Comparison of ENCODE assay signal across 19 cellular contexts in genomic region chr12:115543269-115543668, GRCh38.
DNase-seq lines count a peak whose midpoint lies in the region; ATAC-seq, FAIRE-seq and TF ChIP-seq lines count a peak whose summit lies in the region.
"Had no signal": no experiment of that assay in that cellular context is flagged by ENCODE, and none has a peak within 500 bp of the region (broad histone marks: within the 10 kb centered on the region; RNA-seq: fewer than 3 reads in every experiment).

No MANE protein-coding gene starts in this region.

- no peak overlapping the region for H3K4ac ChIP-seq in mesenchymal stem cell (ENCODE audit: low read depth in 1 of 2, low read length in 2 of 2)

- H2BK15ac ChIP-seq in mesenchymal stem cell (ENCODE audit: low read depth, poor library complexity, severe bottlenecking), result no peak overlapping the region

- H3K27ac Mint-ChIP-seq in GM23338, result no peak overlapping the region; the same call in 1 of the 2 replicates
- H3K27ac Mint-ChIP-seq in naive thymus-derived CD4-positive, alpha-beta T cell, result no peak overlapping the region
- H3K27ac Mint-ChIP-seq: CD4-positive, alpha-beta memory T cell had no signal

- ATAC-seq in GM23338, result no peak
- ATAC-seq in K562, result no peak
- ATAC-seq in naive thymus-derived CD4-positive, alpha-beta T cell, result no peak
- ATAC-seq in left ventricle myocardium superior, result no peak

- DNase-seq in GM23338 (ENCODE audit: low spot score) (no peak), LHCN-M2 (ENCODE audit: low read depth) (peak; percentile 1), K562 (ENCODE audit: extremely low read depth in 1 of 4, low spot score in 3 of 4) (no peak), mesenchymal stem cell (peak; percentile 18), NCI-H146 (lab: John Stamatoyannopoulos, UW) (no peak), ACHN (no peak), left ventricle myocardium superior (no peak)
- DNase-seq in naive thymus-derived CD4-positive, alpha-beta T cell, result no peak
- DNase-seq: Calu3; CD4-positive, alpha-beta memory T cell; DMS79; NCI-H1436; NCI-H2227 treated with DMSO at 0.1 percent for 48 hours; NCI-H524; Peyer's patch; SHP77; SK-N-SH had no signal

- H3K23ac ChIP-seq in mesenchymal stem cell (ENCODE audit: low read length in 2 of 2), result no peak overlapping the region

- no peak overlapping the region for H2BK5ac ChIP-seq in mesenchymal stem cell (ENCODE audit: low read depth, low read length, poor library complexity, severe bottlenecking)

- intact Hi-C loops in K562 (cut with micrococcal nuclease) (no loop called here), left ventricle myocardium superior (cut with micrococcal nuclease) (no loop called here)
- intact Hi-C loops in naive thymus-derived CD4-positive, alpha-beta T cell (cut with micrococcal nuclease), result no loop called here

- BruUV-seq in K562 (replicated peaks; lab: Mats Ljungman, UMichigan), result no TSS peak

- H3K9ac ChIP-seq in K562 (ENCODE audit: insufficient read depth in 1 of 2, low read depth in 2 of 2, low read length in 2 of 2) (no peak overlapping the region), mesenchymal stem cell (ENCODE audit: low read length) (no peak overlapping the region)
- H3K9ac ChIP-seq: SK-N-SH had no signal

- H3K27ac ChIP-seq in GM23338 (ENCODE audit: low read depth) (no peak overlapping the region), K562 (ENCODE audit: extremely low read depth, low read depth, low read length) (no peak overlapping the region), mesenchymal stem cell (ENCODE audit: low read length, poor library complexity, severe bottlenecking) (no peak overlapping the region)
- no peak overlapping the region for H3K27ac ChIP-seq in naive thymus-derived CD4-positive, alpha-beta T cell (ENCODE audit: low read depth, low read length)
- H3K27ac ChIP-seq: Peyer's patch had no signal

- CTCF ChIA-PET in K562 (lab: Yijun Ruan, JAX; ENCODE audit: low intra/inter-chr PET ratio), result interaction anchor here (0.6 kb wide), 1 partner anchor 718 kb away, joined by 6 read pairs; no protein-coding TSS in a partner anchor
- CTCF ChIA-PET in naive thymus-derived CD4-positive, alpha-beta T cell (lab: Charles Lee), result no interaction called here

- FAIRE-seq in K562 (lab: Jason Lieb, UNC), result no peak
- FAIRE-seq: G401.6, H54 had no signal

- H3K4me3 Mint-ChIP-seq in GM23338, result no peak overlapping the region; the same call in 2 of the 3 replicates
- no peak overlapping the region for H3K4me3 Mint-ChIP-seq in naive thymus-derived CD4-positive, alpha-beta T cell
- H3K4me3 Mint-ChIP-seq: CD4-positive, alpha-beta memory T cell had no signal

- POLR2A ChIA-PET in K562 (lab: Yijun Ruan, JAX), result no interaction called here
- POLR2A ChIA-PET in naive thymus-derived CD4-positive, alpha-beta T cell (lab: Charles Lee), result no interaction called here

- peaks cover 3% of the 10 kb centered on the region; the same call in 2 of the 3 replicates for H3K4me1 Mint-ChIP-seq in GM23338
- no peaks in the 10 kb centered on the region for H3K4me1 Mint-ChIP-seq in naive thymus-derived CD4-positive, alpha-beta T cell
- H3K4me1 Mint-ChIP-seq: CD4-positive, alpha-beta memory T cell had no signal

- H3K27me3 ChIP-seq in GM23338 (ENCODE audit: insufficient read depth), result no peaks in the 10 kb centered on the region
- no peaks in the 10 kb centered on the region for H3K27me3 ChIP-seq in K562 (ENCODE audit: control insufficient read depth in 2 of 2, insufficient read depth in 2 of 2, low read length in 2 of 2)
- no peaks in the 10 kb centered on the region for H3K27me3 ChIP-seq in mesenchymal stem cell (ENCODE audit: control insufficient read depth in 1 of 2, insufficient read depth in 1 of 2, low read length in 2 of 2)
- H3K27me3 ChIP-seq in naive thymus-derived CD4-positive, alpha-beta T cell (ENCODE audit: control insufficient read depth in 2 of 2, insufficient read depth in 2 of 2, low read length in 2 of 2), result no peaks in the 10 kb centered on the region
- H3K27me3 ChIP-seq: Peyer's patch had no signal

- H3K4me3 ChIP-seq in GM23338 (no peak overlapping the region), K562 (no peak overlapping the region), mesenchymal stem cell (ENCODE audit: insufficient read depth in 1 of 2, low read depth in 1 of 2, low read length in 2 of 2) (no peak overlapping the region)
- no peak overlapping the region for H3K4me3 ChIP-seq in naive thymus-derived CD4-positive, alpha-beta T cell (ENCODE audit: low read length)
- H3K4me3 ChIP-seq: Peyer's patch had no signal

- 0 out of 2 replicates have a peak overlapping the region, but pooled peaks have one; percentile 32 for H2AFZ ChIP-seq in GM23338
- no peak overlapping the region for H2AFZ ChIP-seq in K562 (ENCODE audit: low read depth, low read length)
- H2AFZ ChIP-seq in mesenchymal stem cell (ENCODE audit: low read depth, low read length), result no peak overlapping the region

- H3K4me1 ChIP-seq in GM23338 (ENCODE audit: insufficient read depth) (no peaks in the 10 kb centered on the region), K562 (replicated peaks in 1 of 2; ENCODE audit: control insufficient read depth in 2 of 2, insufficient read depth in 2 of 2, low read length in 2 of 2) (no peaks in the 10 kb centered on the region), mesenchymal stem cell (ENCODE audit: control insufficient read depth, insufficient read depth, low read depth, low read length) (no peaks in the 10 kb centered on the region)
- H3K4me1 ChIP-seq in naive thymus-derived CD4-positive, alpha-beta T cell (ENCODE audit: control insufficient read depth in 2 of 2, insufficient read depth in 2 of 2, low read length in 2 of 2), result no peaks in the 10 kb centered on the region
- H3K4me1 ChIP-seq: Peyer's patch had no signal

- H3K4me2 ChIP-seq in GM23338 (no peak overlapping the region), K562 (ENCODE audit: insufficient read depth, low read length) (no peak overlapping the region), mesenchymal stem cell (ENCODE audit: low read length, poor library complexity, severe bottlenecking) (no peak overlapping the region)
- H3K4me2 ChIP-seq: SK-N-SH had no signal

- H2BK12ac ChIP-seq in mesenchymal stem cell (ENCODE audit: low read length in 2 of 2), result no peak overlapping the region

- H2AK5ac ChIP-seq in mesenchymal stem cell (ENCODE audit: low read length, severe bottlenecking), result no peak overlapping the region

- H3K27me3 Mint-ChIP-seq in GM23338 (ENCODE audit: insufficient read depth, low read depth, poor library complexity), result no peaks in the 10 kb centered on the region
- peaks cover 0 to 8% (median 0%) of the 10 kb centered on the region in 5 donors for H3K27me3 Mint-ChIP-seq in naive thymus-derived CD4-positive, alpha-beta T cell
- H3K27me3 Mint-ChIP-seq: CD4-positive, alpha-beta memory T cell had no signal

- no peak overlapping the region for H4K8ac ChIP-seq in mesenchymal stem cell (ENCODE audit: low read length)

- in situ Hi-C loops in K562 (cut with MboI), result no loop called here
- in situ Hi-C loops in ACHN (cut with HindIII; ENCODE audit: low pct_ligation_motif_present, low pct_unique_long_range_greater_than_20kb, low sequenced_read_pairs), result no loop called here

- no peaks in the 10 kb centered on the region for H3K9me3 ChIP-seq in K562 (replicated peaks; ENCODE audit: control insufficient read depth, insufficient read depth, low read depth, low read length)
- peaks cover 13% of the 10 kb centered on the region for H3K9me3 ChIP-seq in mesenchymal stem cell (ENCODE audit: control insufficient read depth, low read length)
- H3K9me3 ChIP-seq in naive thymus-derived CD4-positive, alpha-beta T cell (ENCODE audit: control insufficient read depth in 2 of 3, low read length in 3 of 3), result no peaks in the 10 kb centered on the region
- H3K9me3 ChIP-seq: Peyer's patch, SK-N-SH had no signal

- H3K79me2 ChIP-seq in GM23338 (replicated peaks; ENCODE audit: insufficient read depth) (no peaks in the 10 kb centered on the region), K562 (ENCODE audit: control insufficient read depth, insufficient read depth, low read length) (no peaks in the 10 kb centered on the region)

- peaks cover 1% of the 10 kb centered on the region; the same call in 2 of the 3 replicates for H3K9me3 Mint-ChIP-seq in GM23338
- peaks cover 2 to 26% (median 8%) of the 10 kb centered on the region in 11 donors for H3K9me3 Mint-ChIP-seq in naive thymus-derived CD4-positive, alpha-beta T cell

- H4K91ac ChIP-seq in mesenchymal stem cell (ENCODE audit: low read length), result no peak overlapping the region

- H3K9me2 ChIP-seq in GM23338 (ENCODE audit: insufficient read depth), result peaks cover 7% of the 10 kb centered on the region; the same call in 1 of the 2 replicates
- H3K9me2 ChIP-seq: SK-N-SH had no signal

- H3K36me3 ChIP-seq in GM23338 (ENCODE audit: insufficient read depth) (no peaks in the 10 kb centered on the region), K562 (ENCODE audit: control insufficient read depth, insufficient read depth, low read length) (no peaks in the 10 kb centered on the region), mesenchymal stem cell (ENCODE audit: control insufficient read depth in 1 of 2, insufficient read depth in 2 of 2, low read depth in 1 of 2, low read length in 2 of 2) (no peaks in the 10 kb centered on the region)
- H3K36me3 ChIP-seq in naive thymus-derived CD4-positive, alpha-beta T cell (ENCODE audit: control insufficient read depth in 2 of 3, insufficient read depth in 3 of 3, low read length in 3 of 3), result no peaks in the 10 kb centered on the region
- H3K36me3 ChIP-seq: Peyer's patch had no signal

- H4K20me1 ChIP-seq in GM23338 (replicated peaks; ENCODE audit: insufficient read depth), result no peaks in the 10 kb centered on the region
- no peaks in the 10 kb centered on the region for H4K20me1 ChIP-seq in K562 (replicated peaks; ENCODE audit: control insufficient read depth, insufficient read depth, low read length)

- no peak overlapping the region for H2BK120ac ChIP-seq in mesenchymal stem cell (ENCODE audit: low read depth, low read length)

- no peak for TF ChIP-seq RAD21 in K562 (CRISPR knock-in tag; conservative IDR thresholded peaks at IDR 0.05 in 1 of 2, IDR thresholded peaks at IDR 0.05 in 1 of 2)

- no peak overlapping the region for H3K14ac ChIP-seq in mesenchymal stem cell (ENCODE audit: low read length in 2 of 2)

- H3K9me1 ChIP-seq in K562 (ENCODE audit: control insufficient read depth, insufficient read depth, low read length), result no peaks in the 10 kb centered on the region

- no peak for TF ChIP-seq CTCF in GM23338 (conservative IDR thresholded peaks at IDR 0.05; ENCODE audit: low read depth in 2 of 2)
- no peak for TF ChIP-seq CTCF in K562 (IDR thresholded peaks at IDR 0.05 in 2 of 3, conservative IDR thresholded peaks at IDR 0.05 in 1 of 3; ENCODE audit: insufficient read depth in 2 of 3, low read depth in 1 of 3, low read length in 3 of 3)

- 0% methylated on average over 2 of the region's 2 CpGs for WGBS in K562 (ENCODE audit: insufficient coverage, low coverage, missing lambda C conversion rate)
- WGBS in mesenchymal stem cell, result no CpG with 5 or more reads among the region's 2 CpGs

- no peak overlapping the region for H3K18ac ChIP-seq in mesenchymal stem cell (ENCODE audit: low read depth in 1 of 2, low read length in 2 of 2)

- H3K36me3 Mint-ChIP-seq in GM23338 (ENCODE audit: low read depth), result no peaks in the 10 kb centered on the region
- no peaks in the 10 kb centered on the region for H3K36me3 Mint-ChIP-seq in naive thymus-derived CD4-positive, alpha-beta T cell
- H3K36me3 Mint-ChIP-seq: CD4-positive, alpha-beta memory T cell had no signal

- no peak for TF ChIP-seq EP300 in K562 (IDR thresholded peaks at IDR 0.05; ENCODE audit: low read length)

- H3F3A ChIP-seq in GM23338 (replicated peaks; ENCODE audit: low read depth), result no peaks in the 10 kb centered on the region

- no peak for TF ChIP-seq POLR2A in K562 (conservative IDR thresholded peaks at IDR 0.05)

- no peaks in the 10 kb centered on the region for H3K79me1 ChIP-seq in mesenchymal stem cell (replicated peaks; ENCODE audit: low read length, poor library complexity, severe bottlenecking)

Comparison
In these comparisons a context has a peak if more than half of its experiments do, and no peak if none do; other contexts are left out.
1. DNase-seq: peak in LHCN-M2 (single experiment) and mesenchymal stem cell (single experiment); none in GM23338 (single experiment), K562 (0 of 4), naive thymus-derived CD4-positive, alpha-beta T cell (0 of 9), NCI-H146 (single experiment), ACHN (single experiment) and left ventricle myocardium superior (single experiment).